Comparison of ENCODE assay signal across 8 cellular contexts in the genomic region with DNA sequence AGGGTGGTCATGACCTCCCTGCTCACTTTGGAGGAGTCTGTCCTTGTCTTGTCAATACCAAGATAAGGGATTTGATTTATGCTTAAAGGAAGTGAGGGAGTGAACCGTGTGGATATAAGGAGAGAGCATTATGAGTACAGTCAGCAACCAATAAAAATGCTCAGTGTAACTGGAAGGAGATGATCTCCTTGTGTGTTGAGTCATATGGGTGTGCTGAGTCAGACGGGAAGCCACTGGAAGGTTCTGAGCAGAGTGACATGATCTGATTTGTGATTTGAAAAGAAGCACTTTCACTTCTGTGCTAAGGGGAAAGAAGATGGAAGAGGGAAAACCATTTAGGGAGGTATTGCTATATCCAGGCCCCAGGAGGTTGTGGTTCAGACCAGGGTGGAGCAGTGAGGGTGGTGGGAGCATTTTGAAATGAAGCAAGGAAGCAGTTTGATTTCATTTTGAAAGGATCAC. TPM values are rescaled to one million over a fixed set of nuclear protein-coding genes. Genes with fewer than 3 reads are reported as not detected.
DNase-seq lines count a peak whose midpoint lies in the region; ATAC-seq, FAIRE-seq and TF ChIP-seq lines count a peak whose summit lies in the region.

No MANE protein-coding gene starts in this region.

- peaks cover 31% of the 10 kb centered on the region for H3K4me1 Mint-ChIP-seq in nephron progenitor cell

- FAIRE-seq in kidney (lab: Jason Lieb, UNC) = no peak

- peaks cover under 1% of the 10 kb centered on the region for H3K36me3 Mint-ChIP-seq in nephron progenitor cell (ENCODE audit: low read depth)

- H3K9me3 ChIP-seq in kidney (ENCODE audit: control insufficient read depth in 1 of 2, low read length in 2 of 2) = no peaks in the 10 kb centered on the region

- H3K4me3 ChIP-seq in GM12864 (ENCODE audit: low read depth, low read length) (no peak overlapping the region), fibroblast of villous mesenchyme (ENCODE audit: low read depth, low read length) (peak overlapping the region; percentile 34), kidney (ENCODE audit: low read length in 2 of 2) (no peak overlapping the region)

- peak overlapping the region in 1 of 2 donors; percentile 5 for H3K27ac ChIP-seq in kidney (ENCODE audit: low read depth in 2 of 2, low read length in 2 of 2)

- DNase-seq in GM12864 (ENCODE audit: low read depth) (peak; percentile 45), HT-29 (ENCODE audit: low spot score) (peak; percentile 73), fibroblast of villous mesenchyme (ENCODE audit: low read depth) (peak; percentile 96), nephron progenitor cell (no peak), kidney (no peak)
- DNase-seq in activated CD8-positive, alpha-beta memory T cell treated with anti-CD3 and anti-CD28 coated beads, Interleukin-2, amount 50 U/mL, for 4 hours = peak; percentile 42
- peak; percentile 24 to 47 for DNase-seq in stimulated activated CD4-positive, alpha-beta T cell treated with anti-CD3 and anti-CD28 coated beads, Interleukin-15, amount 100 ng/mL, for 48 hours (ENCODE audit: low read depth in 2 of 2)

- H3K27ac Mint-ChIP-seq in nephron progenitor cell = no peak overlapping the region

- TF ChIP-seq CTCF in GM12864 (IDR thresholded peaks at IDR 0.05; ENCODE audit: low read depth, low read length, missing control alignments) (no peak), fibroblast of villous mesenchyme (IDR thresholded peaks at IDR 0.05; ENCODE audit: insufficient read depth, low read depth, low read length) (no peak), nephron progenitor cell (IDR thresholded peaks at IDR 0.05) (no peak), kidney (IDR thresholded peaks at IDR 0.05; ENCODE audit: borderline replicate concordance, extremely low read depth, insufficient read depth) (no peak)

- H3K9ac ChIP-seq in kidney (ENCODE audit: low read length in 2 of 2) = no peak overlapping the region

- ATAC-seq in HG03175 (IDR thresholded peaks at IDR 0.05; ENCODE audit: unreplicated experiment) = no peak

- H3K4me3 Mint-ChIP-seq in nephron progenitor cell = no peak overlapping the region

- intact Hi-C loops in kidney (cut with DNase I) = no loop called here

- peaks cover 7 to 11% of the 10 kb centered on the region in 2 donors for H3K4me1 ChIP-seq in kidney (ENCODE audit: control insufficient read depth in 1 of 2, insufficient read depth in 1 of 2, low read depth in 1 of 2, low read length in 2 of 2)

- peaks cover 13% of the 10 kb centered on the region for H3K27me3 Mint-ChIP-seq in nephron progenitor cell (ENCODE audit: low read depth, poor library complexity)

- H3K9me3 Mint-ChIP-seq in nephron progenitor cell = no peaks in the 10 kb centered on the region

- H3K36me3 ChIP-seq in kidney (ENCODE audit: control insufficient read depth in 1 of 2, insufficient read depth in 2 of 2, low read length in 2 of 2) = no peaks in the 10 kb centered on the region

RNA-seq across cellular contexts. Expression of a gene that starts 2.5 kb away (rescaled TPM):
- total RNA-seq in HT-29 (2014; rRNA removed; shearing (Covaris generic)) = 11.8 and 13.0 TPM in 2 replicates
- total RNA-seq in fibroblast of villous mesenchyme = 23.2 and 36.7 TPM in 2 replicates
- total RNA-seq in kidney = 27.1 TPM
- 7.8 TPM for polyA plus RNA-seq in kidney (ENCODE audit: insufficient read depth, low read depth, low replicate concordance)

RNA-seq across cellular contexts. Expression of a gene that starts 19.4 kb away (rescaled TPM):
- 27.8 and 38.2 TPM in 2 replicates for total RNA-seq in HT-29 (2014; rRNA removed; shearing (Covaris generic))
- 14.2 and 23.7 TPM in 2 replicates for total RNA-seq in fibroblast of villous mesenchyme
- 18.7 TPM for total RNA-seq in kidney
- 15.0 TPM for polyA plus RNA-seq in kidney (ENCODE audit: insufficient read depth, low read depth, low replicate concordance)

Comparison
In these comparisons a context has a peak if more than half of its experiments do, and no peak if none do; other contexts are left out.
1. DNase-seq: peak in GM12864 (single experiment), HT-29 (single experiment), activated CD8-positive, alpha-beta memory T cell treated with anti-CD3 and anti-CD28 coated beads, Interleukin-2, amount 50 U/mL, for 4 hours (single experiment), fibroblast of villous mesenchyme (single experiment) and stimulated activated CD4-positive, alpha-beta T cell treated with anti-CD3 and anti-CD28 coated beads, Interleukin-15, amount 100 ng/mL, for 48 hours (2 of 2); none in nephron progenitor cell (single experiment) and kidney (single experiment).